Comparison of ENCODE assay signal across 8 cellular contexts in genomic region chr3:128052831-128053419, GRCh38. TPM values are rescaled to one million over a fixed set of nuclear protein-coding genes. Genes with fewer than 3 reads are reported as not detected.
DNase-seq lines count a peak whose midpoint lies in the region; ATAC-seq and TF ChIP-seq lines count a peak whose summit lies in the region.

No MANE protein-coding gene starts in this region.

- peaks cover 3% of the 10 kb centered on the region for H3K36me3 ChIP-seq in rectal smooth muscle tissue (ENCODE audit: control insufficient read depth, insufficient read depth, low read length)

- ATAC-seq in T-helper 17 cell = no peak
- ATAC-seq in foreskin keratinocyte = no peak
- no peak for ATAC-seq in GM18519 (IDR thresholded peaks at IDR 0.05; ENCODE audit: low FRiP score, unreplicated experiment)

- H3K27ac Mint-ChIP-seq in T-helper 17 cell = peak overlapping the region; percentile 98

- H3K9me3 ChIP-seq in T-helper 17 cell (ENCODE audit: control insufficient read depth, low read length, poor library complexity, severe bottlenecking) = no peaks in the 10 kb centered on the region

- peak overlapping the region; percentile 81 for H3K9ac ChIP-seq in rectal smooth muscle tissue (ENCODE audit: low read length)

- peak overlapping the region; percentile 97 for H3K4me3 Mint-ChIP-seq in T-helper 17 cell

- H3K27ac ChIP-seq in foreskin keratinocyte (peak overlapping the region; percentile 91), rectal smooth muscle tissue (ENCODE audit: low read depth, low read length) (peak overlapping the region; percentile 77)

- peaks cover 8% of the 10 kb centered on the region for H3K36me3 Mint-ChIP-seq in T-helper 17 cell (ENCODE audit: low read depth)

- H3K4me1 ChIP-seq in foreskin keratinocyte (peaks cover 16% of the 10 kb centered on the region), rectal smooth muscle tissue (ENCODE audit: control insufficient read depth, insufficient read depth, low read length) (peaks cover 19% of the 10 kb centered on the region)

- TF ChIP-seq CTCF in foreskin keratinocyte (conservative IDR thresholded peaks at IDR 0.05) = no peak

- no peaks in the 10 kb centered on the region for H3K27me3 ChIP-seq in foreskin keratinocyte
- H3K27me3 ChIP-seq in rectal smooth muscle tissue (ENCODE audit: control insufficient read depth, insufficient read depth, low read length) = no peaks in the 10 kb centered on the region

- DNase-seq in NOMO-1 treated with DMSO at 0.1 percent for 48 hours (lab: John Stamatoyannopoulos, UW; ENCODE audit: unreplicated experiment) (peak; percentile 31), NOMO-1 treated with dmso at 0.1 percent for 144 hours (lab: John Stamatoyannopoulos, UW; ENCODE audit: unreplicated experiment) (no peak), T-helper 17 cell (no peak), foreskin keratinocyte (no peak), NCI-H187 treated with DMSO at 0.1 percent for 48 hours (lab: John Stamatoyannopoulos, UW) (no peak), glomerular visceral epithelial cell (ENCODE audit: extremely low spot score) (no peak)

- H3K4me1 Mint-ChIP-seq in T-helper 17 cell = peaks cover 42% of the 10 kb centered on the region

- peak overlapping the region; percentile 87 for H3K4me3 ChIP-seq in rectal smooth muscle tissue (ENCODE audit: low read length)

- no peaks in the 10 kb centered on the region for H3K27me3 Mint-ChIP-seq in T-helper 17 cell

RNA-seq across cellular contexts. Expression of gene SEC61A1, which starts 0.7 kb away (rescaled TPM):
- total RNA-seq in T-helper 17 cell = 100 to 1,000 TPM; 162 to 181 TPM
- 219 and 254 TPM in 2 replicates for total RNA-seq in foreskin keratinocyte
- polyA plus RNA-seq in foreskin keratinocyte = 185 and 203 TPM in 2 replicates
